12 cellular contexts compared by ENCODE assay signal in the genomic region with DNA sequence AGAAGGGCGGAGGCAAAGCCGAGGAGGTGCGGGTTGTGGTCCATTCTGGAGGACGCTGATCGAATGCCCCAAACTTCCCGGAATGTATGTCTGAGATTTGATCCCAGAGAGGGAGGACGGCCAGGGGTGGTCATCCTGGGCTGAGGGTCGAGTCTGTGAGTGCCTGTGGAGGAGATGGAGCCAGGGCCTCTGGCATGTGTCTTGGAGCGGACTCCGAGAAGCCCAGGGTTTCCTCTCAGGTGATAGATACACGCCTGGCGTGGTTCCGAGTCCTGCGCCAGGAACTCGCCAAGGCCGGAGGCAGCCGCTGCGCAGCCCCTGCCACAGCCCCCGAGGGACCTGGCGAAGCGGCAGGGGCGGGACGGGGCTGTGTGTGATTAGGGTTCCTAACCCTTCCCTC. TPM values are rescaled to one million over a fixed set of nuclear protein-coding genes. Genes with fewer than 3 reads are reported as not detected.
DNase-seq lines count a peak whose midpoint lies in the region; ATAC-seq and TF ChIP-seq lines count a peak whose summit lies in the region.
"Had no signal": no experiment of that assay in that cellular context is flagged by ENCODE, and none has a peak within 500 bp of the region (broad histone marks: within the 10 kb centered on the region; RNA-seq: fewer than 3 reads in every experiment).

No MANE protein-coding gene starts in this region.

- no peaks in the 10 kb centered on the region for H3K27me3 Mint-ChIP-seq in activated CD4-positive, alpha-beta T cell treated with anti-CD3 and anti-CD28 coated beads, Interleukin-2, amount 10 ng/mL, durations not matched to agents 24 days and 14 days

- intact Hi-C loops in activated CD4-positive, alpha-beta T cell treated with anti-CD3 and anti-CD28 coated beads, Interleukin-2, amount 10 ng/mL, durations not matched to agents 24 days and 14 days (cut with micrococcal nuclease): no loop called here

- H3K27ac Mint-ChIP-seq in activated CD4-positive, alpha-beta T cell treated with anti-CD3 and anti-CD28 coated beads, Interleukin-2, amount 10 ng/mL, durations not matched to agents 24 days and 14 days: no peak overlapping the region

- H3K36me3 ChIP-seq in gastroesophageal sphincter (peaks cover 0 to 55% of the 10 kb centered on the region in 2 donors), neural cell (ENCODE audit: insufficient read depth, low read length) (no peaks in the 10 kb centered on the region), urinary bladder (ENCODE audit: insufficient read depth) (peaks cover 2% of the 10 kb centered on the region)

- peak overlapping the region; percentile 46 for H3K9ac ChIP-seq in neural cell (ENCODE audit: low read length)

- no peak overlapping the region for H3K4me3 Mint-ChIP-seq in activated CD4-positive, alpha-beta T cell treated with anti-CD3 and anti-CD28 coated beads, Interleukin-2, amount 10 ng/mL, durations not matched to agents 24 days and 14 days

- peak overlapping the region in 3 of 4 donors; percentile 85 to 95 (median 86) for H3K27ac ChIP-seq in gastroesophageal sphincter
- H3K27ac ChIP-seq in neural cell (ENCODE audit: low read length): no peak overlapping the region
- no peak overlapping the region for H3K27ac ChIP-seq in urinary bladder (ENCODE audit: low read depth)
- H3K27ac ChIP-seq: A549 had no signal

- H3K4me3 ChIP-seq in gastroesophageal sphincter: peak overlapping the region; percentile 35 to 61
- H3K4me3 ChIP-seq in neural cell (ENCODE audit: low read length): peak overlapping the region; percentile 63
- H3K4me3 ChIP-seq in urinary bladder (ENCODE audit: low read depth, low read length): peak overlapping the region; percentile 59
- H3K4me3 ChIP-seq: A549 had no signal

- no peak for TF ChIP-seq CTCF in gastroesophageal sphincter (IDR thresholded peaks at IDR 0.05)
- TF ChIP-seq CTCF in neural cell (IDR thresholded peaks at IDR 0.05; ENCODE audit: poor library complexity, severe bottlenecking): no peak

- no peaks in the 10 kb centered on the region for H3K79me2 ChIP-seq in neural cell (replicated peaks; ENCODE audit: insufficient read depth, low read length)

- no peaks in the 10 kb centered on the region for H4K20me1 ChIP-seq in neural cell (ENCODE audit: insufficient read depth)

- H3K9me3 ChIP-seq in gastroesophageal sphincter (peaks cover 0 to 48% (median 2%) of the 10 kb centered on the region in 3 donors), neural cell (ENCODE audit: low read length) (peaks cover 39% of the 10 kb centered on the region)

- no peak for ATAC-seq in gastroesophageal sphincter
- no peak for ATAC-seq in GM18502 (IDR thresholded peaks at IDR 0.05; ENCODE audit: poor library complexity, unreplicated experiment)
- no peak for ATAC-seq in GM18873 (IDR thresholded peaks at IDR 0.05; ENCODE audit: low FRiP score, unreplicated experiment)
- ATAC-seq: A549 had no signal

- peaks cover 41% of the 10 kb centered on the region for H3K9me3 Mint-ChIP-seq in activated CD4-positive, alpha-beta T cell treated with anti-CD3 and anti-CD28 coated beads, Interleukin-2, amount 10 ng/mL, durations not matched to agents 24 days and 14 days

- no peak for TF ChIP-seq RAD21 in neural cell (conservative IDR thresholded peaks at IDR 0.05)

- H2AFZ ChIP-seq in neural cell (ENCODE audit: low read depth, low read length): no peak overlapping the region

- no peaks in the 10 kb centered on the region for H3F3A ChIP-seq in neural cell (ENCODE audit: insufficient read depth, low read length, poor library complexity, severe bottlenecking)

- H3K4me1 ChIP-seq in gastroesophageal sphincter (peaks cover 0 to 23% (median 4%) of the 10 kb centered on the region in 3 donors), urinary bladder (ENCODE audit: insufficient read depth) (no peaks in the 10 kb centered on the region)
- H3K4me1 ChIP-seq: A549 had no signal

- H3K4me2 ChIP-seq in neural cell (ENCODE audit: low read length): no peak overlapping the region
- H3K4me2 ChIP-seq: A549 had no signal

- DNase-seq in NCI-H2227 (lab: John Stamatoyannopoulos, UW; ENCODE audit: unreplicated experiment): peak; percentile 7
- no peak for DNase-seq in NCI-H2227 treated with DMSO at 0.1 percent for 48 hours (lab: John Stamatoyannopoulos, UW)
- no peak for DNase-seq in activated CD4-positive, alpha-beta T cell treated with anti-CD3 and anti-CD28 coated beads, Interleukin-2, amount 10 ng/mL, durations not matched to agents 24 days and 14 days
- DNase-seq: NCI-H2107 had no signal

- no peak for TF ChIP-seq POLR2A in gastroesophageal sphincter (IDR thresholded peaks at IDR 0.05)

- WGBS in gastroesophageal sphincter (ENCODE audit: low coverage in 1 of 2), 2 donors: 3% methylated on average over 8 of the region's 23 CpGs; no CpG with 5 or more reads in 1 of the 2 donors
- WGBS in urinary bladder: 1% methylated on average over 23 of the region's 23 CpGs

- H3K27me3 ChIP-seq in gastroesophageal sphincter (no peaks in the 10 kb centered on the region), neural cell (ENCODE audit: insufficient read depth, low read depth, low read length) (no peaks in the 10 kb centered on the region)

- TF ChIP-seq EP300 in gastroesophageal sphincter (IDR thresholded peaks at IDR 0.05): no peak
- TF ChIP-seq EP300 in neural cell (conservative IDR thresholded peaks at IDR 0.05; ENCODE audit: poor library complexity, severe bottlenecking): no peak

- H3K4me1 Mint-ChIP-seq in activated CD4-positive, alpha-beta T cell treated with anti-CD3 and anti-CD28 coated beads, Interleukin-2, amount 10 ng/mL, durations not matched to agents 24 days and 14 days: no peaks in the 10 kb centered on the region

- H3K36me3 Mint-ChIP-seq in activated CD4-positive, alpha-beta T cell treated with anti-CD3 and anti-CD28 coated beads, Interleukin-2, amount 10 ng/mL, durations not matched to agents 24 days and 14 days (ENCODE audit: low read depth): peaks cover 2% of the 10 kb centered on the region

- H3K9me2 ChIP-seq in neural cell (ENCODE audit: insufficient read depth, low read length): no peaks in the 10 kb centered on the region

TF ChIP-seq in neural cell, 6 proteins besides CTCF, POLR2A, EP300 and RAD21:
- TF ChIP-seq MXI1 (conservative IDR thresholded peaks at IDR 0.05; ENCODE audit: poor library complexity, severe bottlenecking): no peak
- TF ChIP-seq, protein P1, sequence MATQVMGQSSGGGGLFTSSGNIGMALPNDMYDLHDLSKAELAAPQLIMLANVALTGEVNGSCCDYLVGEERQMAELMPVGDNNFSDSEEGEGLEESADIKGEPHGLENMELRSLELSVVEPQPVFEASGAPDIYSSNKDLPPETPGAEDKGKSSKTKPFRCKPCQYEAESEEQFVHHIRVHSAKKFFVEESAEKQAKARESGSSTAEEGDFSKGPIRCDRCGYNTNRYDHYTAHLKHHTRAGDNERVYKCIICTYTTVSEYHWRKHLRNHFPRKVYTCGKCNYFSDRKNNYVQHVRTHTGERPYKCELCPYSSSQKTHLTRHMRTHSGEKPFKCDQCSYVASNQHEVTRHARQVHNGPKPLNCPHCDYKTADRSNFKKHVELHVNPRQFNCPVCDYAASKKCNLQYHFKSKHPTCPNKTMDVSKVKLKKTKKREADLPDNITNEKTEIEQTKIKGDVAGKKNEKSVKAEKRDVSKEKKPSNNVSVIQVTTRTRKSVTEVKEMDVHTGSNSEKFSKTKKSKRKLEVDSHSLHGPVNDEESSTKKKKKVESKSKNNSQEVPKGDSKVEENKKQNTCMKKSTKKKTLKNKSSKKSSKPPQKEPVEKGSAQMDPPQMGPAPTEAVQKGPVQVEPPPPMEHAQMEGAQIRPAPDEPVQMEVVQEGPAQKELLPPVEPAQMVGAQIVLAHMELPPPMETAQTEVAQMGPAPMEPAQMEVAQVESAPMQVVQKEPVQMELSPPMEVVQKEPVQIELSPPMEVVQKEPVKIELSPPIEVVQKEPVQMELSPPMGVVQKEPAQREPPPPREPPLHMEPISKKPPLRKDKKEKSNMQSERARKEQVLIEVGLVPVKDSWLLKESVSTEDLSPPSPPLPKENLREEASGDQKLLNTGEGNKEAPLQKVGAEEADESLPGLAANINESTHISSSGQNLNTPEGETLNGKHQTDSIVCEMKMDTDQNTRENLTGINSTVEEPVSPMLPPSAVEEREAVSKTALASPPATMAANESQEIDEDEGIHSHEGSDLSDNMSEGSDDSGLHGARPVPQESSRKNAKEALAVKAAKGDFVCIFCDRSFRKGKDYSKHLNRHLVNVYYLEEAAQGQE (IDR thresholded peaks at IDR 0.05; ENCODE audit: borderline replicate concordance): no peak
- no peak for TF ChIP-seq TAF1 (IDR thresholded peaks at IDR 0.05; ENCODE audit: low read depth)
- TF ChIP-seq SMC3 (conservative IDR thresholded peaks at IDR 0.05; ENCODE audit: poor library complexity): no peak
- TF ChIP-seq EZH2 (IDR thresholded peaks at IDR 0.05; ENCODE audit: borderline replicate concordance, insufficient read depth, low read length, poor library complexity, severe bottlenecking): no peak
- TF ChIP-seq POLR2AphosphoS5 (IDR thresholded peaks at IDR 0.05): no peak

RNA-seq across cellular contexts. Expression of gene ZNF454, which starts 0.4 kb away (rescaled TPM):
- total RNA-seq in gastroesophageal sphincter (1 to 10 TPM; 1.3 to 5.1 (median 3.1) TPM), urinary bladder (10.6 TPM)
- polyA plus RNA-seq in neural cell (0.61 and 1.1 TPM in 2 replicates), urinary bladder (1.7 TPM)
- 2.4 and 4.7 TPM in 2 replicates for polyA minus RNA-seq in neural cell
- total RNA-seq in activated CD4-positive, alpha-beta T cell treated with anti-CD3 and anti-CD28 coated beads, Interleukin-2, amount 10 ng/mL, durations not matched to agents 24 days and 14 days: not detected in 2 replicates
- total RNA-seq: mononuclear cell had no signal
- polyA plus RNA-seq: A549 had no signal

RNA-seq across cellular contexts. Expression of gene ZFP2, which starts 45.6 kb away (rescaled TPM):
- total RNA-seq in gastroesophageal sphincter: 10 to 100 TPM in 1 of 4 donors, 1 to 10 TPM in 3; 1.9 to 12.8 (median 3.4) TPM
- 7.6 and 14.5 TPM in 2 replicates for polyA plus RNA-seq in neural cell
- 9.5 and 10.9 TPM in 2 replicates for polyA minus RNA-seq in neural cell
- total RNA-seq in urinary bladder: 5.8 TPM
- 1.8 TPM for polyA plus RNA-seq in urinary bladder
- total RNA-seq in activated CD4-positive, alpha-beta T cell treated with anti-CD3 and anti-CD28 coated beads, Interleukin-2, amount 10 ng/mL, durations not matched to agents 24 days and 14 days: 0.33 TPM in 1 of 2 replicates, not detected in the other

RNA-seq across cellular contexts. Expression of gene GRM6, which starts 53.8 kb away (rescaled TPM):
- total RNA-seq in gastroesophageal sphincter: not detected
- not detected in 2 replicates for polyA plus RNA-seq in neural cell
- not detected in 2 replicates for polyA minus RNA-seq in neural cell
- total RNA-seq in urinary bladder: not detected
- polyA plus RNA-seq in urinary bladder: not detected
- total RNA-seq in activated CD4-positive, alpha-beta T cell treated with anti-CD3 and anti-CD28 coated beads, Interleukin-2, amount 10 ng/mL, durations not matched to agents 24 days and 14 days: not detected in 2 replicates
- total RNA-seq: dermis microvascular lymphatic vessel endothelial cell, mononuclear cell had no signal
- polyA plus RNA-seq: A549 had no signal

Comparison
In these comparisons a context has a peak if more than half of its experiments do, and no peak if none do; other contexts are left out.
1. H3K27ac ChIP-seq: peak in gastroesophageal sphincter (3 of 4); none in neural cell (single experiment) and urinary bladder (single experiment).
2. Peak in every context shown above with its lines, with median percentiles within 50 percentile points of each other: H3K4me3 ChIP-seq.